Comparison of ENCODE assay signal across 13 cellular contexts in the genomic region with DNA sequence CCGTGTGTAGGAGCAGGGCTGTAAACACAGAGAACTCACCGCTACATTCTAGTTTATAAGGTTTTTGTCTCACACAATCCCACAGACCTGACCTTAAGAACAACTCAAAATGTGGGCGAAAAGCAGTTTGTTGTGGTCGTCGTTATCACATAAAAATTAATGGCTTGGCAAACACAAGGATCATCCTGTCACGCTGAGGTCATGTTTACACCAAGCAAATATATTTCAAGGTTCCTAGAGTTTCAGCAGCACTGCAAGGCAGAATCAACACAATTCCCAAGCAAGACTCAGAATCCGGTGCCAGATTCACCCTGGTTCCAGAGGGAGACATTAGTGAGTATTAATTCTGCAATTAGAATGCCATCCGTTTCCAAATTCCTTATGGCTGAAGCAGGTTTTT. TPM values are rescaled to one million over a fixed set of nuclear protein-coding genes. Genes with fewer than 3 reads are reported as not detected.
DNase-seq lines count a peak whose midpoint lies in the region; ATAC-seq, FAIRE-seq and TF ChIP-seq lines count a peak whose summit lies in the region.
"Had no signal": no experiment of that assay in that cellular context is flagged by ENCODE, and none has a peak within 500 bp of the region (broad histone marks: within the 10 kb centered on the region; RNA-seq: fewer than 3 reads in every experiment).

No MANE protein-coding gene starts in this region.

- H4K20me1 ChIP-seq in GM23248 (ENCODE audit: insufficient read depth) = no peaks in the 10 kb centered on the region

- H3K9me2 ChIP-seq in GM23248 (ENCODE audit: insufficient read depth) = no peaks in the 10 kb centered on the region

- peaks cover 45% of the 10 kb centered on the region for H3K4me1 Mint-ChIP-seq in WTC11

- peaks cover 47% of the 10 kb centered on the region for H3K4me1 ChIP-seq in GM23248 (ENCODE audit: insufficient read depth)
- peaks cover 0 to 60% (median 21%) of the 10 kb centered on the region in 3 donors for H3K4me1 ChIP-seq in gastroesophageal sphincter
- peaks cover 13% of the 10 kb centered on the region for H3K4me1 ChIP-seq in testis

- H3K27me3 Mint-ChIP-seq in WTC11 (ENCODE audit: low read depth) = 0 out of 2 replicates have a peak, but pooled peaks cover 3% of the 10 kb centered on the region

- H3K79me2 ChIP-seq in GM23248 (ENCODE audit: insufficient read depth) = no peaks in the 10 kb centered on the region

- intact Hi-C loops in testis (cut with DNase I; ENCODE audit: low total_unique reads) = no loop called here

- H3K4me2 ChIP-seq in GM23248 (ENCODE audit: unreplicated experiment) = peak overlapping the region; percentile 47

- H3K36me3 Mint-ChIP-seq in WTC11 = no peaks in the 10 kb centered on the region

- 0 out of 2 replicates have a peak overlapping the region, but pooled peaks have one; percentile 14 for H3K4me3 ChIP-seq in GM23248
- no peak overlapping the region for H3K4me3 ChIP-seq in gastroesophageal sphincter
- H3K4me3 ChIP-seq in testis = no peak overlapping the region

- peak; percentile 87 for FAIRE-seq in RCC 7860 (lab: Jason Lieb, UNC)
- FAIRE-seq: GM18507 had no signal

- peaks cover 42% of the 10 kb centered on the region for H3F3A ChIP-seq in GM23248 (ENCODE audit: insufficient read depth)

- H3K27ac ChIP-seq in GM23248 = peak overlapping the region; percentile 68
- peak overlapping the region in 3 of 4 donors; percentile 45 to 81 (median 61) for H3K27ac ChIP-seq in gastroesophageal sphincter
- no peak overlapping the region for H3K27ac ChIP-seq in testis

- H3K9me3 Mint-ChIP-seq in WTC11 = peaks cover 8% of the 10 kb centered on the region

- POLR2A ChIA-PET in WTC11 (lab: Charles Lee) = no interaction called here

- TF ChIP-seq EP300 in gastroesophageal sphincter (IDR thresholded peaks at IDR 0.05) = no peak

- in situ Hi-C loops in GM23248 (cut with MboI) = no loop called here

- no peak overlapping the region for H3K4me3 Mint-ChIP-seq in WTC11
- H3K4me3 Mint-ChIP-seq: naive thymus-derived CD4-positive, alpha-beta T cell had no signal

- no peak overlapping the region for H3K27ac Mint-ChIP-seq in WTC11
- H3K27ac Mint-ChIP-seq: naive thymus-derived CD4-positive, alpha-beta T cell had no signal

- H3K36me3 ChIP-seq in GM23248 (ENCODE audit: low read depth) = no peaks in the 10 kb centered on the region
- no peaks in the 10 kb centered on the region for H3K36me3 ChIP-seq in gastroesophageal sphincter
- H3K36me3 ChIP-seq in testis (ENCODE audit: low read depth, missing control alignments) = no peaks in the 10 kb centered on the region

- no peak for TF ChIP-seq POLR2A in gastroesophageal sphincter (IDR thresholded peaks at IDR 0.05)
- TF ChIP-seq POLR2A in testis (IDR thresholded peaks at IDR 0.05) = no peak

- peak; percentile 80 for DNase-seq in GM23248
- peak; percentile 86 for DNase-seq in RCC 7860 (ENCODE audit: low spot score)
- DNase-seq in testis = peak; percentile 46
- no peak for DNase-seq in putamen (ENCODE audit: low spot score)
- no peak for DNase-seq in WTC11 (ENCODE audit: low spot score)
- DNase-seq in stimulated activated CD8-positive, alpha-beta memory T cell treated with anti-CD3 and anti-CD28 coated beads, Interleukin-4, amount 100 ng/mL, for 48 hours = no peak
- DNase-seq: DMS153; naive thymus-derived CD4-positive, alpha-beta T cell; NCI-H146 had no signal

- no peak for TF ChIP-seq CTCF in gastroesophageal sphincter (IDR thresholded peaks at IDR 0.05)
- TF ChIP-seq CTCF in testis (IDR thresholded peaks at IDR 0.05) = no peak
- no peak for TF ChIP-seq CTCF in WTC11 (IDR thresholded peaks at IDR 0.05)

- H2AFZ ChIP-seq in GM23248 = no peak overlapping the region

- peak overlapping the region; percentile 34 for H3K9ac ChIP-seq in GM23248

- CTCF ChIA-PET in WTC11 (lab: Charles Lee) = no interaction called here

- H3K9me3 ChIP-seq in GM23248 (ENCODE audit: low read depth) = no peaks in the 10 kb centered on the region
- no peaks in the 10 kb centered on the region for H3K9me3 ChIP-seq in gastroesophageal sphincter
- no peaks in the 10 kb centered on the region for H3K9me3 ChIP-seq in testis

- ATAC-seq in gastroesophageal sphincter = no peak
- ATAC-seq in HG03469 (IDR thresholded peaks at IDR 0.05; ENCODE audit: unreplicated experiment) = no peak
- ATAC-seq in WTC11 = no peak
- ATAC-seq: naive thymus-derived CD4-positive, alpha-beta T cell had no signal

- 1 to 5% methylated on average over 8 of the region's 8 CpGs for WGBS in GM23248 (ENCODE audit: low coverage in 1 of 2, low lambda C conversion rate in 2 of 2, missing lambda C conversion rate in 2 of 2), 2 experiments
- WGBS in gastroesophageal sphincter (ENCODE audit: low coverage in 1 of 2), 2 donors = 41 to 42% methylated on average over 6 to 8 of the region's 8 CpGs
- 41 to 52% methylated on average over 8 of the region's 8 CpGs for WGBS in testis, 2 donors

- H3K27me3 ChIP-seq in GM23248 (replicated peaks; ENCODE audit: insufficient read depth) = no peaks in the 10 kb centered on the region
- H3K27me3 ChIP-seq in gastroesophageal sphincter = no peaks in the 10 kb centered on the region
- H3K27me3 ChIP-seq in testis = no peaks in the 10 kb centered on the region

TF ChIP-seq in WTC11, 78 proteins besides CTCF, POLR2A, EP300 and RAD21 (continues in another document):
- TF ChIP-seq TP53 (CRISPR knock-in tag; IDR thresholded peaks at IDR 0.05) (no peak), ATF3 (CRISPR knock-in tag; conservative IDR thresholded peaks at IDR 0.05) (no peak), CREM (CRISPR knock-in tag; IDR thresholded peaks at IDR 0.05) (no peak), ZNF532 (CRISPR knock-in tag; IDR thresholded peaks at IDR 0.05; ENCODE audit: borderline replicate concordance) (no peak), MYBL2 (CRISPR knock-in tag; IDR thresholded peaks at IDR 0.05) (no peak), SMAD4 (CRISPR knock-in tag; IDR thresholded peaks at IDR 0.05) (no peak), ZNF263 (CRISPR knock-in tag; IDR thresholded peaks at IDR 0.05; ENCODE audit: low read depth) (no peak)
- TF ChIP-seq, protein P1, sequence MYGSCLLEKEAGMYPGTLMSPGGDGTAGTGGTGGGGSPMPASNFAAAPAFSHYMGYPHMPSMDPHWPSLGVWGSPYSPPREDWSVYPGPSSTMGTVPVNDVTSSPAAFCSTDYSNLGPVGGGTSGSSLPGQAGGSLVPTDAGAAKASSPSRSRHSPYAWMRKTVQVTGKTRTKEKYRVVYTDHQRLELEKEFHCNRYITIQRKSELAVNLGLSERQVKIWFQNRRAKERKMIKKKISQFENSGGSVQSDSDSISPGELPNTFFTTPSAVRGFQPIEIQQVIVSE (CRISPR knock-in tag; IDR thresholded peaks at IDR 0.05; ENCODE audit: borderline replicate concordance) = no peak

RNA-seq across cellular contexts. Expression of gene MAP1LC3B2, which starts 30.1 kb away (rescaled TPM):
- total RNA-seq in GM23248 (2014; rRNA removed; shearing (Covaris generic)) = 0.32 and 0.63 TPM in 2 replicates
- polyA plus RNA-seq in GM23248 (2016; fragmentation: Nextera tagmentation; extraction: Ambion mirVana) (8.4 and 9.0 TPM in 2 replicates), testis (ENCODE audit: insufficient read depth, low read depth, low replicate concordance) (2.1 TPM)
- total RNA-seq in gastroesophageal sphincter (1 to 10 TPM in 3 of 4 donors, not detected in 1; 1.1 to 1.8 (median 1.8) TPM), testis (1 to 10 TPM; 1.0 to 1.5 TPM), WTC11 (2021) (2.2 to 3.0 TPM (median 2.5 TPM) in 3 replicates)
- total RNA-seq: OCI-LY7 had no signal

Comparison
In these comparisons a context has a peak if more than half of its experiments do, and no peak if none do; other contexts are left out.
1. DNase-seq: peak in GM23248 (single experiment), RCC 7860 (single experiment) and testis (single experiment); none in putamen (single experiment), WTC11 (single experiment) and stimulated activated CD8-positive, alpha-beta memory T cell treated with anti-CD3 and anti-CD28 coated beads, Interleukin-4, amount 100 ng/mL, for 48 hours (single experiment).
2. H3K27ac ChIP-seq: peak in GM23248 (single experiment) and gastroesophageal sphincter (3 of 4); none in testis (0 of 2).